Comparison of ENCODE assay signal across 1 cellular context in genomic region chr3:46010519-46011113, GRCh38.
TF ChIP-seq lines count a peak whose summit lies in the region.

No MANE protein-coding gene starts in this region.

TF ChIP-seq in IMR-90, 13 proteins besides CTCF, POLR2A, EP300 and RAD21:
- TF ChIP-seq MXI1 (IDR thresholded peaks at IDR 0.05; ENCODE audit: borderline replicate concordance, low read depth, low read length) (no peak), SMC3 (IDR thresholded peaks at IDR 0.05; ENCODE audit: low read depth, low read length) (no peak), CEBPB (IDR thresholded peaks at IDR 0.05; ENCODE audit: low read depth, low read length) (peak; percentile 50)
